Comparison of ENCODE assay signal across 1 cellular context in the genomic region with DNA sequence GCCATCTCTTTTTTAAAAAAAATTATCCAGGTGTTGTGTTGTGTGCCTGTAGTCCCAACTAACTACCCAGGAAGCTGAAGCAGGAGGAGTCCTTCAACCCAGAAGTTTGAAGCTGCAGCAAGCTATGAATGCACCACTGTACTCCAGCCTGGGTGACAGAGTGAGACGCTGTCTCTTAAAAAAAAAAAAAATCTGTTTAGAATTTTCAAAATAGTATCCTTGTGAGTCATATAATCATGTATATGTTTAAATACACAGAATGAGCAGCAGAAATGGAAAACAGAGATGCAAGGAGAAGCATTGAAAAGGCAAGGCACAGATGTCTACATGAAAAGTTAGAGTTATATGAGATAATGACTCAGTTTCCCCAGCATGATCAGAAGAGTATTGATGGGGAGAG.
TF ChIP-seq lines count a peak whose summit lies in the region.

No MANE protein-coding gene starts in this region.

TF ChIP-seq in SK-N-SH treated with all-trans-retinoic acid at 6 μM for 48 hours, 23 proteins besides CTCF, POLR2A, EP300 and RAD21 (continued from another document):
- TF ChIP-seq, protein P1, sequence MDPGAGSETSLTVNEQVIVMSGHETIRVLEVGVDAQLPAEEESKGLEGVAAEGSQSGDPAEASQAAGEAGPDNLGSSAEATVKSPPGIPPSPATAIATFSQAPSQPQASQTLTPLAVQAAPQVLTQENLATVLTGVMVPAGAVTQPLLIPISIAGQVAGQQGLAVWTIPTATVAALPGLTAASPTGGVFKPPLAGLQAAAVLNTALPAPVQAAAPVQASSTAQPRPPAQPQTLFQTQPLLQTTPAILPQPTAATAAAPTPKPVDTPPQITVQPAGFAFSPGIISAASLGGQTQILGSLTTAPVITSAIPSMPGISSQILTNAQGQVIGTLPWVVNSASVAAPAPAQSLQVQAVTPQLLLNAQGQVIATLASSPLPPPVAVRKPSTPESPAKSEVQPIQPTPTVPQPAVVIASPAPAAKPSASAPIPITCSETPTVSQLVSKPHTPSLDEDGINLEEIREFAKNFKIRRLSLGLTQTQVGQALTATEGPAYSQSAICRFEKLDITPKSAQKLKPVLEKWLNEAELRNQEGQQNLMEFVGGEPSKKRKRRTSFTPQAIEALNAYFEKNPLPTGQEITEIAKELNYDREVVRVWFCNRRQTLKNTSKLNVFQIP (CRISPR knock-in tag; IDR thresholded peaks at IDR 0.05; ENCODE audit: borderline replicate concordance, low read depth), result no peak
- TF ChIP-seq ZNF8 (CRISPR knock-in tag; IDR thresholded peaks at IDR 0.05) (no peak), CSRNP3 (CRISPR knock-in tag; IDR thresholded peaks at IDR 0.05) (no peak)
- TF ChIP-seq, protein P2, sequence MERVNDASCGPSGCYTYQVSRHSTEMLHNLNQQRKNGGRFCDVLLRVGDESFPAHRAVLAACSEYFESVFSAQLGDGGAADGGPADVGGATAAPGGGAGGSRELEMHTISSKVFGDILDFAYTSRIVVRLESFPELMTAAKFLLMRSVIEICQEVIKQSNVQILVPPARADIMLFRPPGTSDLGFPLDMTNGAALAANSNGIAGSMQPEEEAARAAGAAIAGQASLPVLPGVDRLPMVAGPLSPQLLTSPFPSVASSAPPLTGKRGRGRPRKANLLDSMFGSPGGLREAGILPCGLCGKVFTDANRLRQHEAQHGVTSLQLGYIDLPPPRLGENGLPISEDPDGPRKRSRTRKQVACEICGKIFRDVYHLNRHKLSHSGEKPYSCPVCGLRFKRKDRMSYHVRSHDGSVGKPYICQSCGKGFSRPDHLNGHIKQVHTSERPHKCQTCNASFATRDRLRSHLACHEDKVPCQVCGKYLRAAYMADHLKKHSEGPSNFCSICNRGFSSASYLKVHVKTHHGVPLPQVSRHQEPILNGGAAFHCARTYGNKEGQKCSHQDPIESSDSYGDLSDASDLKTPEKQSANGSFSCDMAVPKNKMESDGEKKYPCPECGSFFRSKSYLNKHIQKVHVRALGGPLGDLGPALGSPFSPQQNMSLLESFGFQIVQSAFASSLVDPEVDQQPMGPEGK (CRISPR knock-in tag; IDR thresholded peaks at IDR 0.05; ENCODE audit: borderline replicate concordance), result no peak
